ENCODE assay signal across 8 cellular contexts in genomic region chr11:118353084-118353710, GRCh38. TPM values are rescaled to one million over a fixed set of nuclear protein-coding genes. Genes with fewer than 3 reads are reported as not detected.
DNase-seq lines count a peak whose midpoint lies in the region; ATAC-seq and TF ChIP-seq lines count a peak whose summit lies in the region.

No MANE protein-coding gene starts in this region.

- TF ChIP-seq POLR2A in esophagus squamous epithelium (IDR thresholded peaks at IDR 0.05) = no peak

- peak in 4 of 6 experiments; percentile 10 to 72 (median 52) for DNase-seq in stimulated activated naive CD4-positive, alpha-beta T cell (lab: John Stamatoyannopoulos, UW)
- DNase-seq in stimulated activated naive CD4-positive, alpha-beta T cell treated with Interleukin-2 at 50 U/mL for 16 hours (lab: John Stamatoyannopoulos, UW) = no peak
- DNase-seq in RPMI8226 = peak; percentile 38
- no peak for DNase-seq in esophagus squamous epithelium (lab: John Stamatoyannopoulos, UW)
- DNase-seq in superior temporal gyrus (ENCODE audit: extremely low spot score) = peak; percentile 76
- DNase-seq in NK-92 (lab: John Stamatoyannopoulos, UW; ENCODE audit: unreplicated experiment) = no peak

- intact Hi-C loops in esophagus squamous epithelium (cut with DNase I) = no loop called here

- no peaks in the 10 kb centered on the region for H3K36me3 ChIP-seq in esophagus squamous epithelium

- ATAC-seq in HG03108 (IDR thresholded peaks at IDR 0.05; ENCODE audit: unreplicated experiment) (no peak), GM19467 (IDR thresholded peaks at IDR 0.05; ENCODE audit: unreplicated experiment) (no peak)

- no peaks in the 10 kb centered on the region for H3K4me1 ChIP-seq in esophagus squamous epithelium

- no peak overlapping the region for H3K4me3 ChIP-seq in esophagus squamous epithelium

- H3K27me3 ChIP-seq in esophagus squamous epithelium = peaks cover 0 to 18% (median 0%) of the 10 kb centered on the region in 4 donors

- no peaks in the 10 kb centered on the region for H3K9me3 ChIP-seq in esophagus squamous epithelium

- H3K27ac ChIP-seq in esophagus squamous epithelium = no peak overlapping the region

- TF ChIP-seq CTCF in esophagus squamous epithelium (IDR thresholded peaks at IDR 0.05) = peak in 5 of 6 experiments; percentile 28 to 59 (median 53)

- 9 to 13% methylated on average over 6 of the region's 6 CpGs for WGBS in esophagus squamous epithelium, 2 donors

RNA-seq across cellular contexts. Expression of gene UBE4A, which starts 6.2 kb away (rescaled TPM):
- 10 to 100 TPM; 21.9 to 36.0 (median 33.2) TPM for total RNA-seq in esophagus squamous epithelium

RNA-seq across cellular contexts. Expression of gene CD3G, which starts 9.1 kb away (rescaled TPM):
- total RNA-seq in esophagus squamous epithelium = 1 to 10 TPM in 3 of 4 donors, under 1 TPM in 1; 0.85 to 4.0 (median 1.4) TPM

RNA-seq across cellular contexts. Expression of gene CD3D, which starts 10.7 kb away (rescaled TPM):
- total RNA-seq in esophagus squamous epithelium = 10 to 100 TPM in 1 of 4 donors, 1 to 10 TPM in 3; 5.7 to 11.8 (median 7.2) TPM

RNA-seq across cellular contexts. Expression of gene ATP5MG, which starts 48.2 kb away (rescaled TPM):
- 10 to 100 TPM; 44.2 to 65.0 (median 48.8) TPM for total RNA-seq in esophagus squamous epithelium

RNA-seq across cellular contexts. Expression of gene CD3E, which starts 48.7 kb away (rescaled TPM):
- 1 to 10 TPM; 1.9 to 7.8 (median 3.1) TPM for total RNA-seq in esophagus squamous epithelium

Comparison
In these comparisons a context has a peak if more than half of its experiments do, and no peak if none do; other contexts are left out.
1. DNase-seq: peak in stimulated activated naive CD4-positive, alpha-beta T cell (4 of 6), RPMI8226 (single experiment) and superior temporal gyrus (single experiment); none in stimulated activated naive CD4-positive, alpha-beta T cell treated with Interleukin-2 at 50 U/mL for 16 hours (single experiment), esophagus squamous epithelium (single experiment) and NK-92 (single experiment).